2 cellular contexts compared by ENCODE assay signal in genomic region chr7:36301914-36302771, GRCh38.
TF ChIP-seq lines count a peak whose summit lies in the region.

No MANE protein-coding gene starts in this region.

TF ChIP-seq in H1, 55 proteins besides CTCF, POLR2A, EP300 and RAD21 (continued from another document):
- TF ChIP-seq MAFK (IDR thresholded peaks at IDR 0.05; ENCODE audit: low read depth, low read length), result peak; percentile 42; the same call in 1 of the 2 replicates
- TF ChIP-seq E2F6 (IDR thresholded peaks at IDR 0.05), result peak; percentile 86
- 0 out of 2 replicates have a peak, but pooled peaks have one; percentile 29 for TF ChIP-seq MAX (IDR thresholded peaks at IDR 0.05)
- peak; percentile 86 for TF ChIP-seq BACH1 (IDR thresholded peaks at IDR 0.05; ENCODE audit: low read length)

TF ChIP-seq in neural cell, 6 proteins besides CTCF, POLR2A, EP300 and RAD21:
- no peak for TF ChIP-seq EZH2 (IDR thresholded peaks at IDR 0.05; ENCODE audit: borderline replicate concordance, insufficient read depth, low read length, poor library complexity, severe bottlenecking)
- no peak for TF ChIP-seq SMC3 (conservative IDR thresholded peaks at IDR 0.05; ENCODE audit: poor library complexity)
- TF ChIP-seq REST (IDR thresholded peaks at IDR 0.05; ENCODE audit: borderline replicate concordance), result no peak
- TF ChIP-seq POLR2AphosphoS5 (IDR thresholded peaks at IDR 0.05), result no peak
- no peak for TF ChIP-seq MXI1 (conservative IDR thresholded peaks at IDR 0.05; ENCODE audit: poor library complexity, severe bottlenecking)
- TF ChIP-seq TAF1 (IDR thresholded peaks at IDR 0.05; ENCODE audit: low read depth), result no peak
